In the genomic region with DNA sequence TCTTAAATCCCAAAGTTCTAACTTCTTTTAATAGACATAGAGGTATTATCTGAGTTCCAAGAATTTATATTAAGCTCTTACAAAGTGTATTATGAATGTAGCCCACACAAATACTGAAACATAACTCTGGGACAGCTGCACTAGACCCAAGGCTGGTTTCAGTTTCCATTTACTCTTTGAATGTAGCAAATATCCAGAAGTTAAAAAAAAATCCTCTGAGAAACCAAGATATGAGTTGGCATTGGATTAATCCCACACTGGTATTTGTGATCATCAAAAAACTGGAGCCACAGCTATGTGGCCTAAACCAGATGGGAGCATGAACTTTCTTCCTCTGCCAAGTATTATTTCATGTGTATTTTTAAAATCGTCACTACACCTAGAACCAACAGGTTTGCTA, we compare ENCODE assay signal across 17 cellular contexts. TPM values are rescaled to one million over a fixed set of nuclear protein-coding genes. Genes with fewer than 3 reads are reported as not detected.
DNase-seq lines count a peak whose midpoint lies in the region; ATAC-seq and TF ChIP-seq lines count a peak whose summit lies in the region.
"Had no signal": no experiment of that assay in that cellular context is flagged by ENCODE, and none has a peak within 500 bp of the region (broad histone marks: within the 10 kb centered on the region; RNA-seq: fewer than 3 reads in every experiment).

No MANE protein-coding gene starts in this region.

- H3K27ac ChIP-seq in dorsolateral prefrontal cortex, result no peak overlapping the region

- peak; percentile 77 for ATAC-seq in GM18517 (IDR thresholded peaks at IDR 0.05; ENCODE audit: unreplicated experiment)
- ATAC-seq in GM21423 (IDR thresholded peaks at IDR 0.05; ENCODE audit: unreplicated experiment), result peak; percentile 55
- ATAC-seq in HG03135 (IDR thresholded peaks at IDR 0.05; ENCODE audit: unreplicated experiment), result peak; percentile 60
- ATAC-seq in left colon, result no peak
- ATAC-seq: SK-N-SH treated with all-trans-retinoic acid at 6 μM for 48 hours had no signal

- no peak for TF ChIP-seq CTCF in dorsolateral prefrontal cortex (IDR thresholded peaks at IDR 0.05 in 54 of 56, conservative IDR thresholded peaks at IDR 0.05 in 2 of 56; ENCODE audit: low read depth in 1 of 56, partially characterized antibody in 56 of 56)

- DNase-seq in fibroblast of peridontal ligament (ENCODE audit: extremely low read depth) (peak; percentile 27), left colon (no peak), dorsolateral prefrontal cortex (no peak), cerebellar cortex (ENCODE audit: low spot score) (no peak), SIG-M5 (lab: John Stamatoyannopoulos, UW) (no peak)
- DNase-seq: activated gamma-delta T cell, GDM1, islet precursor cell, naive B cell, NCI-H1092 treated with DMSO at 0.1 percent for 48 hours, NCI-H774 had no signal

- intact Hi-C loops in left colon (cut with DNase I, micrococcal nuclease), result no loop called here
- intact Hi-C loops in dorsolateral prefrontal cortex (cut with DNase I), result no loop called here

- no peak overlapping the region for H3K4me3 ChIP-seq in dorsolateral prefrontal cortex
- H3K4me3 ChIP-seq: smooth muscle cell had no signal

- H3K27me3 ChIP-seq in dorsolateral prefrontal cortex, result peaks cover 0 to 56% (median 7%) of the 10 kb centered on the region in 45 donors

RNA-seq across cellular contexts. Expression of a gene that starts 23.6 kb away (rescaled TPM):
- total RNA-seq in left colon (1 to 10 TPM in 1 of 2 donors, not detected in 1; 2.1 TPM), dorsolateral prefrontal cortex (1 to 10 TPM in 114 of 120 experiments, under 1 TPM in 5, not detected in 1; 0.53 to 9.0 (median 3.2) TPM)
- total RNA-seq: fibroblast of lung, smooth muscle cell had no signal

RNA-seq across cellular contexts. Expression of a gene that starts 57.9 kb away (rescaled TPM):
- total RNA-seq in left colon (1 to 10 TPM; 8.5 to 8.6 TPM), dorsolateral prefrontal cortex (10 to 100 TPM; 10.1 to 26.6 (median 18.5) TPM)
